Comparison of ENCODE assay signal across 28 cellular contexts in the genomic region with DNA sequence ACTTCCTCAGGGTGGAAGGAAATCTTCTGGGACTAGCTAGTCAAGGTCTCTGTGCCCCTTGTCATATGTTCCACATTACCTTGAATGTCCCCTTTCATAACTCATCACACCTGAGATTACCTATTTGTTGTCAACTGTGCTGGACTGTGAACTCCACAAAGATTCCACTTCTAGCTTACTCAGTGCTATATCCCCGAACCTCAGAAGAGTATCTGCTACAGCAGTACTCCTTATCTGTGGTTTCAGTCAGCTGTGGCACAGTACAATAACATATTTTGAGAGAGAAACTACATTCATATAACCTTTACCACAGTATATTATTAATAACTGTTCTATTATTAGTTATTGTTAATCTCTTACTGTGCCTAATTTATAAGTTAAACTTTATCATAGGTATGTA.
"Had no signal": no experiment of that assay in that cellular context is flagged by ENCODE, and none has a peak within 500 bp of the region (broad histone marks: within the 10 kb centered on the region; RNA-seq: fewer than 3 reads in every experiment).

No MANE protein-coding gene starts in this region.

- H3K27ac Mint-ChIP-seq: activated B cell treated with CpG ODN at 0.5 μM for 24 hours; activated CD4-positive, alpha-beta T cell treated with anti-CD3 and anti-CD28 coated beads for 36 hours; activated naive CD4-positive, alpha-beta T cell treated with anti-CD3 and anti-CD28 coated beads, Interleukin-2, amount 50 U/mL, for 24 hours; activated T-helper 2 cell treated with anti-CD3 and anti-CD28 coated beads, Interferon-gamma antibody, Interleukin-2, Interleukin-4, amounts not matched to agents 10 μg/mL and 5 μg/mL and 100 μg/mL, durations not matched to agents 14 hours and 24 hours and 36 hours; effector memory CD8-positive, alpha-beta T cell; memory B cell; neural progenitor cell; stimulated activated naive CD8-positive, alpha-beta T cell treated with anti-CD3 and anti-CD28 coated beads, Interleukin-15, amount 100 ng/mL, for 72 hours; T-helper 2 cell treated with Interferon-gamma antibody and Interleukin-4, amounts not matched to agents 5 μg/mL and 100 μg/mL, for 36 hours had no signal

- H3K79me2 ChIP-seq: parathyroid adenoma had no signal

- ATAC-seq: activated CD4-positive, alpha-beta T cell treated with anti-CD3 and anti-CD28 coated beads for 36 hours; effector memory CD8-positive, alpha-beta T cell; gastroesophageal sphincter; naive thymus-derived CD4-positive, alpha-beta T cell; stimulated activated naive CD8-positive, alpha-beta T cell treated with anti-CD3 and anti-CD28 coated beads, Interleukin-15, amount 100 ng/mL, for 72 hours had no signal

- H2AFZ ChIP-seq: neural progenitor cell, parathyroid adenoma had no signal

- H3K9me3 Mint-ChIP-seq: activated B cell treated with CpG ODN at 0.5 μM for 24 hours; activated naive CD4-positive, alpha-beta T cell treated with anti-CD3 and anti-CD28 coated beads, Interleukin-2, amount 50 U/mL, for 24 hours; activated T-helper 2 cell treated with anti-CD3 and anti-CD28 coated beads, Interferon-gamma antibody, Interleukin-2, Interleukin-4, amounts not matched to agents 10 μg/mL and 5 μg/mL and 100 μg/mL, durations not matched to agents 14 hours and 24 hours and 36 hours; effector memory CD8-positive, alpha-beta T cell; immature natural killer cell; memory B cell; naive thymus-derived CD4-positive, alpha-beta T cell; neural progenitor cell; stimulated activated naive CD8-positive, alpha-beta T cell treated with anti-CD3 and anti-CD28 coated beads, Interleukin-15, amount 100 ng/mL, for 72 hours; T-helper 2 cell treated with Interferon-gamma antibody and Interleukin-4, amounts not matched to agents 5 μg/mL and 100 μg/mL, for 36 hours had no signal

- H3K27me3 ChIP-seq: ascending aorta, brain microvascular endothelial cell, gastroesophageal sphincter, neural progenitor cell, right atrium auricular region, spleen had no signal

- H3K4me3 ChIP-seq: ascending aorta, gastroesophageal sphincter, neural progenitor cell, right atrium auricular region, spleen had no signal

- H3K9ac ChIP-seq: neural progenitor cell, parathyroid adenoma had no signal

- H3K27ac ChIP-seq: ascending aorta, brain microvascular endothelial cell, gastroesophageal sphincter, neural progenitor cell, parathyroid adenoma, right atrium auricular region, spleen had no signal

- H3K4me2 ChIP-seq: neural progenitor cell had no signal

- DNase-seq: activated B cell treated with CpG ODN at 0.5 μM for 24 hours; activated CD4-positive, alpha-beta T cell treated with anti-CD3 and anti-CD28 coated beads for 36 hours; activated CD4-positive, alpha-beta T cell treated with anti-CD3 and anti-CD28 coated beads, Interleukin-2, amount 50 U/mL, for 48 hours; activated CD8-positive, alpha-beta memory T cell treated with anti-CD3 and anti-CD28 coated beads for 24 hours; brain microvascular endothelial cell; cortex of kidney; effector memory CD8-positive, alpha-beta T cell; hypothalamus; immature natural killer cell; kidney; midbrain; naive thymus-derived CD4-positive, alpha-beta T cell; occipital lobe; spleen; stimulated activated CD4-positive, alpha-beta T cell treated with anti-CD3 and anti-CD28 coated beads, Interleukin-2, amount 100 ng/mL, for 48 hours; stimulated activated naive CD8-positive, alpha-beta T cell treated with anti-CD3 and anti-CD28 coated beads, Interleukin-15, amount 100 ng/mL, for 72 hours; substantia nigra; T-helper 1 cell had no signal

- H3K4me1 Mint-ChIP-seq: activated B cell treated with CpG ODN at 0.5 μM for 24 hours, memory B cell had no signal

- H3K4me3 Mint-ChIP-seq: activated B cell treated with CpG ODN at 0.5 μM for 24 hours; activated CD4-positive, alpha-beta T cell treated with anti-CD3 and anti-CD28 coated beads for 36 hours; activated naive CD4-positive, alpha-beta T cell treated with anti-CD3 and anti-CD28 coated beads, Interleukin-2, amount 50 U/mL, for 24 hours; effector memory CD8-positive, alpha-beta T cell; immature natural killer cell; memory B cell; naive thymus-derived CD4-positive, alpha-beta T cell; neural progenitor cell; stimulated activated naive CD8-positive, alpha-beta T cell treated with anti-CD3 and anti-CD28 coated beads, Interleukin-15, amount 100 ng/mL, for 72 hours; T-helper 2 cell treated with Interferon-gamma antibody and Interleukin-4, amounts not matched to agents 5 μg/mL and 100 μg/mL, for 36 hours had no signal

- H3K9me3 ChIP-seq: ascending aorta, gastroesophageal sphincter, right atrium auricular region, spleen had no signal

- H3K27me3 Mint-ChIP-seq: activated B cell treated with CpG ODN at 0.5 μM for 24 hours; activated CD4-positive, alpha-beta T cell treated with anti-CD3 and anti-CD28 coated beads for 36 hours; activated naive CD4-positive, alpha-beta T cell treated with anti-CD3 and anti-CD28 coated beads, Interleukin-2, amount 50 U/mL, for 24 hours; effector memory CD8-positive, alpha-beta T cell; memory B cell; naive thymus-derived CD4-positive, alpha-beta T cell; stimulated activated naive CD8-positive, alpha-beta T cell treated with anti-CD3 and anti-CD28 coated beads, Interleukin-15, amount 100 ng/mL, for 72 hours had no signal

- FAIRE-seq: endothelial cell of umbilical vein, kidney had no signal

- H3K4me1 ChIP-seq: ascending aorta, gastroesophageal sphincter, neural progenitor cell, parathyroid adenoma, right atrium auricular region, spleen had no signal
